In the genomic region with DNA sequence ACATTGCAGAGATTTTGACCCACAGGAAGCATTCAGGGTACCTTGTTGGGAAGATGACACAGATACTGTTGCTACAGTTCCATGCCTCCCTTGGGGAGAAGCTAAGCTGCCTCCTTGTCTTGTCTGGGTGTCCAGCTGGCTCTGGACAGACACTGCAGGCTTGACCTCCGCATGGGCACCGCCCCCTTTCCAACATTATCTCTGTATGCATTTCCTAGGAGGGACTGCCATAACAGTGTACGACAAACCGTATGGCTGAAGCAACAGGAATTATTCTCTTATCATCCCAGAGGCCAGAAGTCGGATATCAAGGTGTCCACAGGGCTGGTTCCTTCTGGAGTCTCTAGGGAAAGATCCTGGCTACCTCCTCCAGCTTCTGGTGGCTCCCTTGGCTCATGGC, we compare ENCODE assay signal across 23 cellular contexts.
"Had no signal": no experiment of that assay in that cellular context is flagged by ENCODE, and none has a peak within 500 bp of the region (broad histone marks: within the 10 kb centered on the region; RNA-seq: fewer than 3 reads in every experiment).

No MANE protein-coding gene starts in this region.

- H3K27me3 ChIP-seq: left lung, tibial nerve, upper lobe of left lung, vagina had no signal

- H3K27ac Mint-ChIP-seq: immature natural killer cell; nephron; stimulated activated effector memory CD8-positive, alpha-beta T cell treated with anti-CD3 and anti-CD28 coated beads, Interleukin-12 subunit alpha, Interleukin-12 subunit beta, amount 100 ng/mL, for 72 hours; stimulated activated naive CD8-positive, alpha-beta T cell treated with anti-CD3 and anti-CD28 coated beads, Interleukin-15, Interleukin-2, amounts not matched to agents 100 ng/mL and 50 ng/mL, for 24 hours had no signal

- ATAC-seq: left colon; left lung; lower lobe of right lung; naive thymus-derived CD8-positive, alpha-beta T cell; right cardiac atrium; sciatic nerve; stimulated activated effector memory CD8-positive, alpha-beta T cell treated with anti-CD3 and anti-CD28 coated beads, Interleukin-12 subunit alpha, Interleukin-12 subunit beta, amount 100 ng/mL, for 72 hours had no signal

- H3K27me3 Mint-ChIP-seq: naive thymus-derived CD8-positive, alpha-beta T cell; stimulated activated naive CD8-positive, alpha-beta T cell treated with anti-CD3 and anti-CD28 coated beads, Interleukin-15, Interleukin-2, amounts not matched to agents 100 ng/mL and 50 ng/mL, for 24 hours had no signal

- H3K9ac ChIP-seq: parathyroid adenoma had no signal

- H3K4me3 Mint-ChIP-seq: immature natural killer cell; naive thymus-derived CD8-positive, alpha-beta T cell; nephron; neural crest cell; stimulated activated effector memory CD8-positive, alpha-beta T cell treated with anti-CD3 and anti-CD28 coated beads, Interleukin-12 subunit alpha, Interleukin-12 subunit beta, amount 100 ng/mL, for 72 hours; stimulated activated naive CD8-positive, alpha-beta T cell treated with anti-CD3 and anti-CD28 coated beads, Interleukin-15, Interleukin-2, amounts not matched to agents 100 ng/mL and 50 ng/mL, for 24 hours had no signal

- H2AFZ ChIP-seq: parathyroid adenoma had no signal

- H3K27ac ChIP-seq: left lung, lower lobe of right lung, parathyroid adenoma, skin epidermis, tibial nerve, vagina had no signal

- H3K4me1 Mint-ChIP-seq: nephron, neural crest cell had no signal

- H3K4me3 ChIP-seq: left lung, lower lobe of right lung, skin epidermis, tibial nerve, upper lobe of left lung, vagina had no signal

- H3K9me3 Mint-ChIP-seq: immature natural killer cell; naive thymus-derived CD8-positive, alpha-beta T cell; nephron; neural crest cell; stimulated activated effector memory CD8-positive, alpha-beta T cell treated with anti-CD3 and anti-CD28 coated beads, Interleukin-12 subunit alpha, Interleukin-12 subunit beta, amount 100 ng/mL, for 72 hours; stimulated activated naive CD8-positive, alpha-beta T cell treated with anti-CD3 and anti-CD28 coated beads, Interleukin-15, Interleukin-2, amounts not matched to agents 100 ng/mL and 50 ng/mL, for 24 hours had no signal

- DNase-seq: hypothalamus; immature natural killer cell; kidney; left colon; left lung; lower lobe of right lung; mammary epithelial cell; mesenchymal stem cell; naive thymus-derived CD8-positive, alpha-beta T cell; occipital lobe; right cardiac atrium; stimulated activated CD4-positive, alpha-beta T cell treated with anti-CD3 and anti-CD28 coated beads, Interleukin-4, amount 100 ng/mL, for 24 hours; stimulated activated naive CD4-positive, alpha-beta T cell; upper lobe of left lung had no signal

- H3K9me3 ChIP-seq: left lung, lower lobe of right lung, tibial nerve, upper lobe of left lung, vagina had no signal

- H3K4me1 ChIP-seq: parathyroid adenoma, upper lobe of left lung, vagina had no signal
